In the genomic region with DNA sequence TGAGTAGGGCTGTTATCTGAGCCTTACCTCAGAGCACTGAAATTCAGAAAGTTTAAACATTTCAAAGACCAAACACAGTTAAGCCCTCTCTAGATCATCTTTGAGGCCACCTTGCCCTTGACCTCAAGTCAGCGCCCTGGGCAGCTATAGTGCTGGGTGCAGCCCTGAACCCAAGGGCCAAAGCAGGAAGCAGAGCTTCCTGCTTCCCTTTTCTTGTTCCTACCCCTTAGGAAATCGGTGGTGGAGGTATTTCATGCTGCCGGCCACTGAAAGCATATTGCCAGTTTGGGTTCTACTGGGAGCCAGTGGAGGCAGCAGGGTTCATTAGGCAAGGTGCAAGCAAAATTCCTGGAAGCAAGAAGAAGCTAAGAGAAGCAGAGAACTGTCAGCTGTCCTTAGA, we compare ENCODE assay signal across 1 cellular context.
TF ChIP-seq lines count a peak whose summit lies in the region.

No MANE protein-coding gene starts in this region.

TF ChIP-seq in HepG2, 621 proteins besides CTCF, POLR2A, EP300 and RAD21:
- TF ChIP-seq, protein P1, sequence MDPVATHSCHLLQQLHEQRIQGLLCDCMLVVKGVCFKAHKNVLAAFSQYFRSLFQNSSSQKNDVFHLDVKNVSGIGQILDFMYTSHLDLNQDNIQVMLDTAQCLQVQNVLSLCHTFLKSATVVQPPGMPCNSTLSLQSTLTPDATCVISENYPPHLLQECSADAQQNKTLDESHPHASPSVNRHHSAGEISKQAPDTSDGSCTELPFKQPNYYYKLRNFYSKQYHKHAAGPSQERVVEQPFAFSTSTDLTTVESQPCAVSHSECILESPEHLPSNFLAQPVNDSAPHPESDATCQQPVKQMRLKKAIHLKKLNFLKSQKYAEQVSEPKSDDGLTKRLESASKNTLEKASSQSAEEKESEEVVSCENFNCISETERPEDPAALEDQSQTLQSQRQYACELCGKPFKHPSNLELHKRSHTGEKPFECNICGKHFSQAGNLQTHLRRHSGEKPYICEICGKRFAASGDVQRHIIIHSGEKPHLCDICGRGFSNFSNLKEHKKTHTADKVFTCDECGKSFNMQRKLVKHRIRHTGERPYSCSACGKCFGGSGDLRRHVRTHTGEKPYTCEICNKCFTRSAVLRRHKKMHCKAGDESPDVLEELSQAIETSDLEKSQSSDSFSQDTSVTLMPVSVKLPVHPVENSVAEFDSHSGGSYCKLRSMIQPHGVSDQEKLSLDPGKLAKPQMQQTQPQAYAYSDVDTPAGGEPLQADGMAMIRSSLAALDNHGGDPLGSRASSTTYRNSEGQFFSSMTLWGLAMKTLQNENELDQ (CRISPR knock-in tag; IDR thresholded peaks at IDR 0.05; ENCODE audit: borderline replicate concordance), result no peak
- TF ChIP-seq ZNF367 (CRISPR knock-in tag; IDR thresholded peaks at IDR 0.05; ENCODE audit: borderline replicate concordance), result no peak
- TF ChIP-seq, protein P2, sequence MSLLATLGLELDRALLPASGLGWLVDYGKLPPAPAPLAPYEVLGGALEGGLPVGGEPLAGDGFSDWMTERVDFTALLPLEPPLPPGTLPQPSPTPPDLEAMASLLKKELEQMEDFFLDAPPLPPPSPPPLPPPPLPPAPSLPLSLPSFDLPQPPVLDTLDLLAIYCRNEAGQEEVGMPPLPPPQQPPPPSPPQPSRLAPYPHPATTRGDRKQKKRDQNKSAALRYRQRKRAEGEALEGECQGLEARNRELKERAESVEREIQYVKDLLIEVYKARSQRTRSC (CRISPR knock-in tag; IDR thresholded peaks at IDR 0.05; ENCODE audit: low read depth), result no peak
- no peak for TF ChIP-seq ZNF136 (CRISPR knock-in tag; IDR thresholded peaks at IDR 0.05; ENCODE audit: low read depth)
- no peak for TF ChIP-seq NRL (CRISPR knock-in tag; IDR thresholded peaks at IDR 0.05; ENCODE audit: borderline replicate concordance)
